In genomic region chr19:49071860-49072547, GRCh38 we compare ENCODE assay signal across 11 cellular contexts. TPM values are rescaled to one million over a fixed set of nuclear protein-coding genes. Genes with fewer than 3 reads are reported as not detected.
DNase-seq lines count a peak whose midpoint lies in the region; ATAC-seq and TF ChIP-seq lines count a peak whose summit lies in the region.
"Had no signal": no experiment of that assay in that cellular context is flagged by ENCODE, and none has a peak within 500 bp of the region (broad histone marks: within the 10 kb centered on the region; RNA-seq: fewer than 3 reads in every experiment).

No MANE protein-coding gene starts in this region.

- ATAC-seq in GM19395 (IDR thresholded peaks at IDR 0.05; ENCODE audit: unreplicated experiment) (no peak), left lobe of liver (no peak)

- H3K36me3 ChIP-seq in WERI-Rb-1 (no peaks in the 10 kb centered on the region), sigmoid colon (no peaks in the 10 kb centered on the region)
- H3K36me3 ChIP-seq: prostate gland had no signal

- no peak for TF ChIP-seq CTCF in WERI-Rb-1 (IDR thresholded peaks at IDR 0.05; ENCODE audit: low read depth, low read length)
- no peak for TF ChIP-seq CTCF in type B pancreatic cell (conservative IDR thresholded peaks at IDR 0.05)
- TF ChIP-seq CTCF in sigmoid colon (IDR thresholded peaks at IDR 0.05), result no peak

- peaks cover 68% of the 10 kb centered on the region for H3K27me3 Mint-ChIP-seq in type B pancreatic cell

- peak overlapping the region; percentile 47 for H3K4me3 Mint-ChIP-seq in type B pancreatic cell

- peaks cover 0 to 8% (median 6%) of the 10 kb centered on the region in 4 donors for H3K4me1 ChIP-seq in sigmoid colon
- H3K4me1 ChIP-seq: prostate gland had no signal

- no peak overlapping the region for H3K27ac Mint-ChIP-seq in type B pancreatic cell

- TF ChIP-seq EP300 in sigmoid colon (IDR thresholded peaks at IDR 0.05), result no peak

- intact Hi-C loops in sigmoid colon (cut with DNase I), result no loop called here

- WGBS in sigmoid colon, 2 donors, result 6 to 10% methylated on average over 93 of the region's 93 CpGs

- peaks cover 10% of the 10 kb centered on the region for H3K9me3 Mint-ChIP-seq in type B pancreatic cell

- peaks cover 16% of the 10 kb centered on the region for H3K4me1 Mint-ChIP-seq in type B pancreatic cell (ENCODE audit: unreplicated experiment)

- peaks cover 19% of the 10 kb centered on the region for H3K27me3 ChIP-seq in WERI-Rb-1 (ENCODE audit: insufficient read depth, low read depth, severe bottlenecking)
- peaks cover 17 to 75% (median 58%) of the 10 kb centered on the region in 3 donors for H3K27me3 ChIP-seq in sigmoid colon

- DNase-seq in stimulated activated CD4-positive, alpha-beta T cell treated with anti-CD3 and anti-CD28 coated beads, Interleukin-2, amount 100 ng/mL, for 4 hours (ENCODE audit: low read depth), result peak; percentile 34
- DNase-seq in stimulated activated CD4-positive, alpha-beta T cell treated with anti-CD3 and anti-CD28 coated beads, Interleukin-4, amount 100 ng/mL, for 1 hour, result no peak
- DNase-seq in WERI-Rb-1, result peak; percentile 72
- DNase-seq in iPS-NIHi11 (ENCODE audit: low spot score), result peak; percentile 92
- DNase-seq in type B pancreatic cell (ENCODE audit: extremely low spot score, unreplicated experiment), result no peak
- no peak for DNase-seq in sigmoid colon
- no peak for DNase-seq in left lobe of liver (ENCODE audit: low spot score)
- DNase-seq: kidney glomerular epithelial cell, NCI-H1092 treated with DMSO at 0.1 percent for 48 hours had no signal

- H3K27ac ChIP-seq in WERI-Rb-1, result no peak overlapping the region
- H3K27ac ChIP-seq in sigmoid colon, result no peak overlapping the region
- H3K27ac ChIP-seq: prostate gland had no signal

- H3K9me3 ChIP-seq in WERI-Rb-1 (ENCODE audit: severe bottlenecking), result no peaks in the 10 kb centered on the region
- H3K9me3 ChIP-seq in sigmoid colon, result no peaks in the 10 kb centered on the region
- H3K9me3 ChIP-seq: prostate gland had no signal

- no peak for TF ChIP-seq POLR2A in sigmoid colon (IDR thresholded peaks at IDR 0.05)

- peak overlapping the region; percentile 26; the same call in 1 of the 2 replicates for H3K4me3 ChIP-seq in WERI-Rb-1 (ENCODE audit: low read depth, low read length)
- no peak overlapping the region for H3K4me3 ChIP-seq in sigmoid colon
- H3K4me3 ChIP-seq: prostate gland had no signal

- no peaks in the 10 kb centered on the region for H3K36me3 Mint-ChIP-seq in type B pancreatic cell

RNA-seq across cellular contexts. Expression of gene KCNA7, which starts 0.5 kb away (rescaled TPM):
- total RNA-seq in type B pancreatic cell (ENCODE audit: low replicate concordance) (not detected in 2 replicates), sigmoid colon (not detected), left lobe of liver (not detected)
- not detected for polyA plus RNA-seq in sigmoid colon
- total RNA-seq: prostate gland had no signal

RNA-seq across cellular contexts. Expression of gene NTF4, which starts 7.4 kb away (rescaled TPM):
- total RNA-seq in type B pancreatic cell (ENCODE audit: low replicate concordance) (3.9 and 5.2 TPM in 2 replicates), sigmoid colon (not detected), left lobe of liver (not detected)
- polyA plus RNA-seq in sigmoid colon, result not detected

RNA-seq across cellular contexts. Expression of gene SNRNP70, which starts 13.2 kb away (rescaled TPM):
- 205 and 296 TPM in 2 replicates for total RNA-seq in type B pancreatic cell (ENCODE audit: low replicate concordance)
- 100 to 1,000 TPM; 156 to 382 (median 237) TPM for total RNA-seq in sigmoid colon
- 100 to 1,000 TPM in 1 of 3 donors, 10 to 100 TPM in 2; 33.8 to 227 (median 40.2) TPM for polyA plus RNA-seq in sigmoid colon
- total RNA-seq in left lobe of liver, result 170 TPM

RNA-seq across cellular contexts. Expression of gene CGB7, which starts 14.5 kb away (rescaled TPM):
- total RNA-seq in type B pancreatic cell (ENCODE audit: low replicate concordance) (1.9 and 3.6 TPM in 2 replicates), sigmoid colon (not detected), left lobe of liver (not detected)
- polyA plus RNA-seq in sigmoid colon, result under 1 TPM in 1 of 3 donors, not detected in 2; 0.23 TPM

RNA-seq across cellular contexts. Expression of gene CGB8, which starts 23.1 kb away (rescaled TPM):
- total RNA-seq in type B pancreatic cell (ENCODE audit: low replicate concordance) (9.4 TPM in 1 of 2 replicates, not detected in the other), sigmoid colon (not detected), left lobe of liver (not detected)
- not detected for polyA plus RNA-seq in sigmoid colon
- total RNA-seq: prostate gland had no signal

Comparison
In these comparisons a context has a peak if more than half of its experiments do, and no peak if none do; other contexts are left out.
1. DNase-seq: peak in stimulated activated CD4-positive, alpha-beta T cell treated with anti-CD3 and anti-CD28 coated beads, Interleukin-2, amount 100 ng/mL, for 4 hours (single experiment), WERI-Rb-1 (single experiment) and iPS-NIHi11 (single experiment); none in stimulated activated CD4-positive, alpha-beta T cell treated with anti-CD3 and anti-CD28 coated beads, Interleukin-4, amount 100 ng/mL, for 1 hour (single experiment), type B pancreatic cell (single experiment), sigmoid colon (single experiment) and left lobe of liver (single experiment).